In genomic region chr1:243253927-243254232, GRCh38 we compare ENCODE assay signal across 8 cellular contexts. TPM values are rescaled to one million over a fixed set of nuclear protein-coding genes. Genes with fewer than 3 reads are reported as not detected.
A peak's percentile ranks its signal among the peaks of the same experiment; 100 is the strongest.
DNase-seq lines count a peak whose midpoint lies in the region; ATAC-seq and TF ChIP-seq lines count a peak whose summit lies in the region.

No MANE protein-coding gene starts in this region.

- H4K20me1 ChIP-seq in BLaER1 treated with 17β-estradiol and CSF1 and Interleukin-3, amounts not matched to agents 10 nM and 100 nM, result peaks cover 0 to 46% (median 30%) of the 10 kb centered on the region in 11 experiments; a peak in 17 of 22 replicates

- TF ChIP-seq POLR2A in breast epithelium (IDR thresholded peaks at IDR 0.05), result no peak

- DNase-seq in breast epithelium (ENCODE audit: low spot score in 2 of 2) (no peak), occipital lobe (lab: John Stamatoyannopoulos, UW) (no peak), SHP77 treated with DMSO at 0.1 percent for 48 hours (lab: John Stamatoyannopoulos, UW) (no peak)

- peak overlapping the region; percentile 79 to 97 (median 92) for H3K4me2 ChIP-seq in BLaER1 treated with 17β-estradiol and CSF1 and Interleukin-3, amounts not matched to agents 10 nM and 100 nM

- no peak for TF ChIP-seq CTCF in breast epithelium (IDR thresholded peaks at IDR 0.05)

- H3K36me3 ChIP-seq in BLaER1 treated with 17β-estradiol and CSF1 and Interleukin-3, amounts not matched to agents 10 nM and 100 nM, result peaks cover 0 to 34% (median 31%) of the 10 kb centered on the region in 11 experiments; a peak in 19 of 22 replicates
- H3K36me3 ChIP-seq in HUES48 (ENCODE audit: control insufficient read depth, insufficient read depth, low read length) (no peaks in the 10 kb centered on the region), breast epithelium (no peaks in the 10 kb centered on the region), mucosa of rectum (ENCODE audit: control insufficient read depth in 2 of 2, insufficient read depth in 2 of 2, low read length in 2 of 2) (no peaks in the 10 kb centered on the region)

- H3K4me3 ChIP-seq in BLaER1 treated with 17β-estradiol and CSF1 and Interleukin-3, amounts not matched to agents 10 nM and 100 nM, result peak overlapping the region; percentile 76 to 94 (median 83)
- H3K4me3 ChIP-seq in HUES48 (ENCODE audit: low read depth, low read length) (peak overlapping the region; percentile 73), breast epithelium (peak overlapping the region; percentile 90 to 93 (median 91)), mucosa of rectum (ENCODE audit: low read length in 2 of 2) (peak overlapping the region; percentile 86 to 91)

- peak overlapping the region; percentile 91 to 99 (median 95) for H3K27ac ChIP-seq in BLaER1 treated with 17β-estradiol and CSF1 and Interleukin-3, amounts not matched to agents 10 nM and 100 nM
- H3K27ac ChIP-seq in HUES48 (ENCODE audit: low read depth, low read length) (peak overlapping the region; percentile 96), breast epithelium (peak overlapping the region; percentile 90 to 93), mucosa of rectum (ENCODE audit: low read depth in 2 of 2, low read length in 2 of 2) (peak overlapping the region; percentile 93 to 97)

- H3K9ac ChIP-seq in BLaER1 treated with 17β-estradiol and CSF1 and Interleukin-3, amounts not matched to agents 10 nM and 100 nM, result peak overlapping the region; percentile 87 to 98 (median 94)
- H3K9ac ChIP-seq in HUES48 (ENCODE audit: low read depth, low read length), result peak overlapping the region; percentile 89
- H3K9ac ChIP-seq in mucosa of rectum (ENCODE audit: low read depth in 1 of 2, low read length in 2 of 2), result peak overlapping the region in 1 of 2 donors; percentile 61

- intact Hi-C loops in breast epithelium (cut with DNase I; ENCODE audit: low total_unique reads), result no loop called here

- ATAC-seq in HG02884 (IDR thresholded peaks at IDR 0.05; ENCODE audit: unreplicated experiment) (no peak), GM19397 (IDR thresholded peaks at IDR 0.05; ENCODE audit: unreplicated experiment) (no peak)

- peaks cover 13 to 57% (median 27%) of the 10 kb centered on the region in 10 experiments for H3K4me1 ChIP-seq in BLaER1 treated with 17β-estradiol and CSF1 and Interleukin-3, amounts not matched to agents 10 nM and 100 nM
- peaks cover 43% of the 10 kb centered on the region for H3K4me1 ChIP-seq in HUES48 (ENCODE audit: control insufficient read depth, insufficient read depth, low read length)
- H3K4me1 ChIP-seq in breast epithelium, result peaks cover 0 to 4% of the 10 kb centered on the region in 2 donors
- H3K4me1 ChIP-seq in mucosa of rectum (ENCODE audit: control insufficient read depth in 2 of 2, insufficient read depth in 2 of 2, low read length in 2 of 2), result peaks cover 7 to 10% of the 10 kb centered on the region in 2 donors

- H3K9me3 ChIP-seq in BLaER1 treated with 17β-estradiol and CSF1 and Interleukin-3, amounts not matched to agents 10 nM and 100 nM (replicated peaks in 1 of 11), result peaks cover 0 to 34% (median 31%) of the 10 kb centered on the region in 11 experiments; a peak in 16 of 22 replicates
- H3K9me3 ChIP-seq in HUES48 (ENCODE audit: control insufficient read depth, insufficient read depth, low read length), result no peaks in the 10 kb centered on the region
- H3K9me3 ChIP-seq in breast epithelium, result no peaks in the 10 kb centered on the region
- H3K9me3 ChIP-seq in mucosa of rectum (ENCODE audit: control insufficient read depth in 2 of 2, low read length in 2 of 2), result no peaks in the 10 kb centered on the region

- no peaks in the 10 kb centered on the region for H3K27me3 ChIP-seq in BLaER1 treated with 17β-estradiol and CSF1 and Interleukin-3, amounts not matched to agents 10 nM and 100 nM
- no peaks in the 10 kb centered on the region for H3K27me3 ChIP-seq in HUES48 (ENCODE audit: control insufficient read depth, insufficient read depth, low read length)
- H3K27me3 ChIP-seq in breast epithelium, result no peaks in the 10 kb centered on the region
- no peaks in the 10 kb centered on the region for H3K27me3 ChIP-seq in mucosa of rectum (ENCODE audit: control insufficient read depth in 2 of 2, insufficient read depth in 2 of 2, low read length in 2 of 2)

RNA-seq across cellular contexts. Expression of gene CEP170, which starts 1.2 kb away (rescaled TPM):
- 10 to 100 TPM; 37.4 to 54.2 (median 47.4) TPM for total RNA-seq in breast epithelium
- total RNA-seq in occipital lobe, result 571 TPM

RNA-seq across cellular contexts. Expression of gene SDCCAG8, which starts 2.0 kb away (rescaled TPM):
- total RNA-seq in breast epithelium (10 to 100 TPM; 48.6 to 73.0 (median 62.3) TPM), occipital lobe (105 TPM)

Comparison
In these comparisons a context has a peak if more than half of its experiments do, and no peak if none do; other contexts are left out.
1. RNA of gene CEP170, which starts 1.2 kb away (total RNA-seq): 571 TPM in occipital lobe (single experiment); 37.4 to 54.2 TPM in breast epithelium; every median in the first group is over 10 times any median in the second.
2. Peak in every context shown above with its lines, with median percentiles within 50 percentile points of each other: H3K27ac ChIP-seq and H3K4me3 ChIP-seq.